ENCODE assay signal across 13 cellular contexts in the genomic region with DNA sequence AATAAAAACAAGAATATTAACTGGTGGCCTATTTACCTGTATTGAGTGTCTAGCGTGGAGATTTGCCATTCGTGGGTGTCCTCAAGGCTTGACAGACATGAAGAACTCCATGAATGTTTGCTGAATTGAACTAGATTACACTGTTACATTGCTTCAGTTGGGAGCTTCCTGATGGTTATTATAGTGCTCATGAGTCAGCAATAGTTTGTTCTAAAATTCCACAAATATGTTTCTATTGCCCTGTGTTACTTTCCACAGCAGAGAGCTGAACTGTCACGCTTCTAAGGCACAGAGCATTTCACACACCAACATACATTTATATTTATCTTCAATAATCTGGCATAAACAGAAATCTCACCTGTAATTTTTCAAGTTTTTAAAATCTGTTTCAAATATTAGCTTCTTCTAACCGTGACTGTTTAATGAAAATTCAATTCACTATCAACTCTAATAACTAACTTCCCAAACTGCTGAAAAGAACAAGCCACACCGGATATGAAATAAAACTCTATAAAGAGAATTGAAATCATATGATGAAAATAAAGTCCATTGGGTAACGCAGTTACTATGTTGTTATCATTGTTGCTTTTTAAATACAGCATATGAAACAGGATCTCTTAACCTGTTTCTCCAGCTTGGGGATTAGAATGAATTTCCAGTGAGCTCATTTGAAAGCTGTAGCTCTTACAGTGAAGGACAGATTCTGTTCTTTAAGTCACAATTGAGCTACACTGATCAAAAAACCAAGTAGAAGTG.
A peak's percentile ranks its signal among the peaks of the same experiment; 100 is the strongest.
DNase-seq lines count a peak whose midpoint lies in the region; ATAC-seq, FAIRE-seq and TF ChIP-seq lines count a peak whose summit lies in the region.
"Had no signal": no experiment of that assay in that cellular context is flagged by ENCODE, and none has a peak within 500 bp of the region (broad histone marks: within the 10 kb centered on the region; RNA-seq: fewer than 3 reads in every experiment).

No MANE protein-coding gene starts in this region.

- H3K36me3 Mint-ChIP-seq in HFFc6 (ENCODE audit: low read depth), result no peaks in the 10 kb centered on the region
- H3K36me3 Mint-ChIP-seq in mesothelial cell of epicardium, result no peaks in the 10 kb centered on the region
- H3K36me3 Mint-ChIP-seq in activated CD4-positive, alpha-beta memory T cell treated with anti-CD3 and anti-CD28 coated beads, Interleukin-2, amount 10 ng/mL, durations not matched to agents 7 days and 5 days (ENCODE audit: low read depth), result peaks cover 43% of the 10 kb centered on the region

- peak overlapping the region; percentile 78; the same call in 1 of the 2 replicates for H2BK12ac ChIP-seq in H1 (ENCODE audit: low read depth, low read length)

- no peak overlapping the region for H3K23ac ChIP-seq in H1 (ENCODE audit: insufficient read length)

- POLR2A ChIA-PET in H1 (lab: Charles Lee; ENCODE audit: partially characterized antibody), result interaction anchor here (0.9 to 1.5 kb wide), 3 partner anchors 21 to 227 kb away, joined by 3 to 4 read pairs (median 3); no protein-coding TSS in a partner anchor
- POLR2A ChIA-PET in activated CD4-positive, alpha-beta memory T cell treated with anti-CD3 and anti-CD28 coated beads, Interleukin-2, amount 10 ng/mL, durations not matched to agents 7 days and 5 days (lab: Charles Lee), result no interaction called here

- no peak overlapping the region for H3K18ac ChIP-seq in H1 (ENCODE audit: extremely low read depth, low read length)

- no peaks in the 10 kb centered on the region for H3K79me2 ChIP-seq in H1 (ENCODE audit: control insufficient read depth in 1 of 2, insufficient read depth in 2 of 2, low read length in 2 of 2)

- peaks cover 24% of the 10 kb centered on the region for H3K4me1 Mint-ChIP-seq in HFFc6 (ENCODE audit: low read depth)
- peaks cover 68% of the 10 kb centered on the region for H3K4me1 Mint-ChIP-seq in mesothelial cell of epicardium
- H3K4me1 Mint-ChIP-seq in activated CD4-positive, alpha-beta memory T cell treated with anti-CD3 and anti-CD28 coated beads, Interleukin-2, amount 10 ng/mL, durations not matched to agents 7 days and 5 days, result no peaks in the 10 kb centered on the region

- H2BK120ac ChIP-seq in H1 (replicated peaks; ENCODE audit: low read depth, low read length), result no peak overlapping the region

- H3K4me3 Mint-ChIP-seq in HFFc6, result peak overlapping the region; percentile 2; the same call in 1 of the 2 replicates
- no peak overlapping the region for H3K4me3 Mint-ChIP-seq in mesothelial cell of epicardium
- H3K4me3 Mint-ChIP-seq in activated CD4-positive, alpha-beta memory T cell treated with anti-CD3 and anti-CD28 coated beads, Interleukin-2, amount 10 ng/mL, durations not matched to agents 7 days and 5 days, result no peak overlapping the region

- H3K23me2 ChIP-seq in H1 (ENCODE audit: low read depth, low read length), result no peaks in the 10 kb centered on the region

- no peak overlapping the region for H3K14ac ChIP-seq in H1 (ENCODE audit: insufficient read length)

- H3K36me3 ChIP-seq in H1 (ENCODE audit: control insufficient read depth in 2 of 4, insufficient read depth in 4 of 4, low read length in 3 of 4), result no peaks in the 10 kb centered on the region
- H3K36me3 ChIP-seq: sigmoid colon had no signal

- H2AK5ac ChIP-seq in H1 (ENCODE audit: low read depth, low read length), result no peak overlapping the region

- H3K4me2 ChIP-seq in H1 (ENCODE audit: insufficient read depth in 1 of 2, low read depth in 2 of 2, low read length in 2 of 2), result no peak overlapping the region

- H3K4me1 ChIP-seq in H1 (replicated peaks in 1 of 4; ENCODE audit: control insufficient read depth in 3 of 4, insufficient read depth in 4 of 4, low read length in 3 of 4), result peaks cover 0 to 12% (median 8%) of the 10 kb centered on the region in 4 experiments; a peak in 5 of 7 replicates
- H3K4me1 ChIP-seq: sigmoid colon had no signal

- H3K27me3 ChIP-seq in H1 (replicated peaks in 1 of 4; ENCODE audit: control insufficient read depth in 3 of 4, extremely low read depth in 1 of 4, insufficient read depth in 3 of 4, low read length in 3 of 4), result no peaks in the 10 kb centered on the region; a peak in 1 of 7 replicates
- H3K27me3 ChIP-seq: BLaER1 treated with 17β-estradiol and CSF1 and Interleukin-3, amounts not matched to agents 10 nM and 100 nM; sigmoid colon had no signal

- WGBS in H1 (ENCODE audit: extremely low coverage in 1 of 2, insufficient coverage in 1 of 2, insufficient read length in 1 of 2, insufficient replicate concordance in 2 of 2, low coverage in 1 of 2, low lambda C conversion rate in 2 of 2, missing lambda C conversion rate in 1 of 2), 2 experiments, result 91% methylated on average over 6 of the region's 6 CpGs; no CpG with 5 or more reads in 1 of the 2 experiments

- peaks cover 19% of the 10 kb centered on the region for H3K27me3 Mint-ChIP-seq in HFFc6 (ENCODE audit: insufficient read depth)
- H3K27me3 Mint-ChIP-seq in mesothelial cell of epicardium (ENCODE audit: low read depth), result no peaks in the 10 kb centered on the region
- H3K27me3 Mint-ChIP-seq in activated CD4-positive, alpha-beta memory T cell treated with anti-CD3 and anti-CD28 coated beads, Interleukin-2, amount 10 ng/mL, durations not matched to agents 7 days and 5 days, result no peaks in the 10 kb centered on the region

- H3K9ac ChIP-seq in H1 (replicated peaks in 1 of 4; ENCODE audit: extremely low read depth in 1 of 4, low read depth in 3 of 4, low read length in 3 of 4), result no peak overlapping the region
- H3K9ac ChIP-seq: BLaER1 treated with 17β-estradiol and CSF1 and Interleukin-3, amounts not matched to agents 10 nM and 100 nM had no signal

- no peak for ATAC-seq in HG03520 (IDR thresholded peaks at IDR 0.05; ENCODE audit: unreplicated experiment)
- no peak for ATAC-seq in HG02678 (IDR thresholded peaks at IDR 0.05; ENCODE audit: unreplicated experiment)
- ATAC-seq: SK-N-SH treated with all-trans-retinoic acid at 6 μM for 48 hours had no signal

- H3K9me3 Mint-ChIP-seq in HFFc6 (no peaks in the 10 kb centered on the region), mesothelial cell of epicardium (no peaks in the 10 kb centered on the region)
- no peaks in the 10 kb centered on the region for H3K9me3 Mint-ChIP-seq in activated CD4-positive, alpha-beta memory T cell treated with anti-CD3 and anti-CD28 coated beads, Interleukin-2, amount 10 ng/mL, durations not matched to agents 7 days and 5 days

- H2BK5ac ChIP-seq in H1 (ENCODE audit: low read depth, low read length), result peak overlapping the region; percentile 11; the same call in 1 of the 2 replicates

- no peak for FAIRE-seq in H1 (lab: Jason Lieb, UNC)

- DNase-seq in AG10803 (ENCODE audit: low read depth) (peak; percentile 62), HFFc6 (peak; percentile 48), H1 (ENCODE audit: low read depth in 1 of 2, low spot score in 2 of 2) (no peak), mesothelial cell of epicardium (ENCODE audit: low spot score in 2 of 2, unreplicated experiment in 2 of 2) (no peak), midbrain (lab: John Stamatoyannopoulos, UW) (no peak)
- no peak for DNase-seq in activated CD4-positive, alpha-beta memory T cell treated with anti-CD3 and anti-CD28 coated beads, Interleukin-2, amount 10 ng/mL, durations not matched to agents 7 days and 5 days
- DNase-seq: KG1, NCI-H1436 treated with DMSO at 0.1 percent for 48 hours, sigmoid colon had no signal

- no peak for TF ChIP-seq POLR2A in H1 (IDR thresholded peaks at IDR 0.05; ENCODE audit: control extremely low read depth in 1 of 2, low read depth in 2 of 2, low read length in 2 of 2)

- H3K4ac ChIP-seq in H1 (replicated peaks; ENCODE audit: insufficient read length, low read depth, low read length), result no peak overlapping the region

- no peak overlapping the region for H4K8ac ChIP-seq in H1 (ENCODE audit: extremely low read depth, insufficient read depth, low read length)

- H4K20me1 ChIP-seq in H1 (replicated peaks in 1 of 2; ENCODE audit: control insufficient read depth in 1 of 2, insufficient read depth in 2 of 2, low read length in 2 of 2), result no peaks in the 10 kb centered on the region

- H3K4me3 ChIP-seq in AG10803 (ENCODE audit: low read length), result no peak overlapping the region
- no peak overlapping the region for H3K4me3 ChIP-seq in H1 (ENCODE audit: extremely low read depth in 1 of 4, insufficient read depth in 2 of 4, low read depth in 3 of 4, low read length in 4 of 4)
- H3K4me3 ChIP-seq: BLaER1 treated with 17β-estradiol and CSF1 and Interleukin-3, amounts not matched to agents 10 nM and 100 nM; sigmoid colon had no signal

- CTCF ChIA-PET in H1 (lab: Charles Lee; ENCODE audit: partially characterized antibody), result interaction anchor here (0.5 to 5.6 kb wide), 11 partner anchors 9 to 277 kb away, joined by 3 to 46 read pairs (median 5); no protein-coding TSS in a partner anchor
- CTCF ChIA-PET in activated CD4-positive, alpha-beta memory T cell treated with anti-CD3 and anti-CD28 coated beads, Interleukin-2, amount 10 ng/mL, durations not matched to agents 7 days and 5 days (lab: Charles Lee), result interaction anchor here (0.9 to 1.2 kb wide), 3 partner anchors 10 to 277 kb away, joined by 3 to 4 read pairs (median 3); no protein-coding TSS in a partner anchor

- no peaks in the 10 kb centered on the region for H3K9me3 ChIP-seq in H1 (ENCODE audit: insufficient read depth in 2 of 2, low read depth in 1 of 2, low read length in 1 of 2)
- H3K9me3 ChIP-seq: sigmoid colon had no signal

- no peak overlapping the region for H3K56ac ChIP-seq in H1 (replicated peaks; ENCODE audit: insufficient read length, low read depth, low read length)

- TF ChIP-seq CTCF in AG10803 (conservative IDR thresholded peaks at IDR 0.05; ENCODE audit: low read length), result no peak
- TF ChIP-seq CTCF in HFFc6 (IDR thresholded peaks at IDR 0.05), result no peak
- no peak for TF ChIP-seq CTCF in H1 (IDR thresholded peaks at IDR 0.05; ENCODE audit: control extremely low read depth in 1 of 3, insufficient read depth in 1 of 3, low read depth in 1 of 3, low read length in 3 of 3)
- TF ChIP-seq CTCF in mesothelial cell of epicardium (IDR thresholded peaks at IDR 0.05; ENCODE audit: unreplicated experiment), result no peak

- no peak overlapping the region for H2BK15ac ChIP-seq in H1 (ENCODE audit: low read length)

- no peak overlapping the region for H4K5ac ChIP-seq in H1 (ENCODE audit: insufficient read length, low read depth, low read length)

- no peak for TF ChIP-seq RAD21 in H1 (IDR thresholded peaks at IDR 0.05 in 1 of 2, conservative IDR thresholded peaks at IDR 0.05 in 1 of 2; ENCODE audit: low read depth in 2 of 2, low read length in 2 of 2)

- no peak overlapping the region for H2AFZ ChIP-seq in H1 (ENCODE audit: low read length)

- TF ChIP-seq EP300 in H1 (IDR thresholded peaks at IDR 0.05; ENCODE audit: borderline replicate concordance in 1 of 2, low read depth in 2 of 2, low read length in 2 of 2), result no peak

- H3K27ac Mint-ChIP-seq in HFFc6 (peak overlapping the region; percentile 42), mesothelial cell of epicardium (peak overlapping the region; percentile 89)
- H3K27ac Mint-ChIP-seq in activated CD4-positive, alpha-beta memory T cell treated with anti-CD3 and anti-CD28 coated beads, Interleukin-2, amount 10 ng/mL, durations not matched to agents 7 days and 5 days, result no peak overlapping the region

- H3K79me1 ChIP-seq in H1 (ENCODE audit: low read depth, low read length), result no peaks in the 10 kb centered on the region

- H3K27ac ChIP-seq in H1 (ENCODE audit: low read depth, low read length), result no peak overlapping the region
- H3K27ac ChIP-seq: sigmoid colon had no signal

- H4K91ac ChIP-seq in H1 (replicated peaks; ENCODE audit: insufficient read length, low read length), result no peak overlapping the region

- H2BK20ac ChIP-seq in H1 (ENCODE audit: low read length), result no peak overlapping the region; the same call in 1 of the 2 replicates

Comparison
In these comparisons a context has a peak if more than half of its experiments do, and no peak if none do; other contexts are left out.
1. DNase-seq: peak in AG10803 (single experiment) and HFFc6 (single experiment); none in H1 (0 of 2), mesothelial cell of epicardium (0 of 2), midbrain (single experiment) and activated CD4-positive, alpha-beta memory T cell treated with anti-CD3 and anti-CD28 coated beads, Interleukin-2, amount 10 ng/mL, durations not matched to agents 7 days and 5 days (single experiment).